ENCODE assay signal across 18 cellular contexts in the genomic region with DNA sequence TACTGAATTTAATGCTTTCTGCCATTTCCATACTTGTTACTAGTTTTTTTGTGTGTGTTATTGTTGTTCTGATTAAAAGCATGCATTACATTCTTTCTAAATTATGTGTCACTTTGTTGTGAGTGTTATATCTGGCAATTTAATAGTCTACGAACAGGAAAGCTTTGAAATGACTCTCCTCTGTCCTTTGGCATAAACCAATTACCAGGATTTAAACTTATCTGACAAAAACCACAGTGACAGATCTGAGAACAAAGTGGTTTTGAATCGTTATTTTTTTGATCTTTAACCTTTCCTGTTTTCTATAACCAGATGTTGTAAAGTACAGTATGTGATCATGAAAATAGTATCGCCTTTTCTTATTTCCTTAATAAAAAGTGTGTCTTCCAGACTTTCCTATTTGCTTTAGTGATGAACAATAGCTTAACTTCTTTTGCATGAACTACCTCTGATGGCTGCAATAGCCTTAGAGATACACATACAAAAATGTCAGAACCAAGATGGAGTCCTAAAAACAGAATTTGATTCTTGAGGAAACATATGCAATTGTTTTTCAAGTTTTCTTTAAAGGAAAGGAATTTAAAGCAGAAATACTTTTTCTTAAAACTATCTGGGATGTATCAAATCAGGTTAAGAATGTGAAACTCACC.
DNase-seq lines count a peak whose midpoint lies in the region; ATAC-seq, FAIRE-seq and TF ChIP-seq lines count a peak whose summit lies in the region.
"Had no signal": no experiment of that assay in that cellular context is flagged by ENCODE, and none has a peak within 500 bp of the region (broad histone marks: within the 10 kb centered on the region; RNA-seq: fewer than 3 reads in every experiment).

No MANE protein-coding gene starts in this region.

- H3K9me3 Mint-ChIP-seq in activated naive CD8-positive, alpha-beta T cell (ENCODE audit: low read depth), result no peaks in the 10 kb centered on the region
- peaks cover 1% of the 10 kb centered on the region for H3K9me3 Mint-ChIP-seq in activated naive CD8-positive, alpha-beta T cell treated with anti-CD3 and anti-CD28 coated beads for 36 hours
- H3K9me3 Mint-ChIP-seq in stimulated activated naive B cell treated with anti-CD40 and anti-IgM and Interleukin-4, amounts not matched to agents 10 μg/mL and 1 μg/mL and 100 μg/mL, for 72 hours, result no peaks in the 10 kb centered on the region
- H3K9me3 Mint-ChIP-seq: naive B cell had no signal

- no peaks in the 10 kb centered on the region for H3K9me3 ChIP-seq in right atrium auricular region
- H3K9me3 ChIP-seq: right lobe of liver had no signal

- no peaks in the 10 kb centered on the region for H3K36me3 ChIP-seq in right atrium auricular region
- H3K36me3 ChIP-seq: right lobe of liver had no signal

- H3K36me3 Mint-ChIP-seq in activated naive CD8-positive, alpha-beta T cell, result no peaks in the 10 kb centered on the region
- no peaks in the 10 kb centered on the region for H3K36me3 Mint-ChIP-seq in activated naive CD8-positive, alpha-beta T cell treated with anti-CD3 and anti-CD28 coated beads for 36 hours
- H3K36me3 Mint-ChIP-seq in stimulated activated naive B cell treated with anti-CD40 and anti-IgM and Interleukin-4, amounts not matched to agents 10 μg/mL and 1 μg/mL and 100 μg/mL, for 72 hours, result no peaks in the 10 kb centered on the region
- H3K36me3 Mint-ChIP-seq: naive B cell had no signal

- no peaks in the 10 kb centered on the region for H3K27me3 ChIP-seq in right atrium auricular region
- H3K27me3 ChIP-seq: right lobe of liver had no signal

- peak; percentile 50 to 61 for ATAC-seq in stimulated activated naive B cell treated with anti-CD40 and anti-IgM and Interleukin-4, amounts not matched to agents 10 μg/mL and 1 μg/mL and 100 μg/mL, for 72 hours (replicated peaks)
- ATAC-seq in HG03565 (IDR thresholded peaks at IDR 0.05; ENCODE audit: unreplicated experiment), result no peak
- ATAC-seq: right lobe of liver had no signal

- peaks cover 19% of the 10 kb centered on the region for H3K4me1 Mint-ChIP-seq in activated naive CD8-positive, alpha-beta T cell (ENCODE audit: low read depth)
- peaks cover 11% of the 10 kb centered on the region for H3K4me1 Mint-ChIP-seq in activated naive CD8-positive, alpha-beta T cell treated with anti-CD3 and anti-CD28 coated beads for 36 hours
- H3K4me1 Mint-ChIP-seq in stimulated activated naive B cell treated with anti-CD40 and anti-IgM and Interleukin-4, amounts not matched to agents 10 μg/mL and 1 μg/mL and 100 μg/mL, for 72 hours, result peaks cover 0 to 2% of the 10 kb centered on the region in 2 donors
- H3K4me1 Mint-ChIP-seq: naive B cell had no signal

- DNase-seq in activated naive CD8-positive, alpha-beta T cell treated with anti-CD3 and anti-CD28 coated beads for 36 hours, result no peak
- peak; percentile 5 for DNase-seq in SK-N-DZ (ENCODE audit: low spot score)
- no peak for DNase-seq in stimulated activated naive B cell treated with anti-CD40 and anti-IgM and Interleukin-4, amounts not matched to agents 10 μg/mL and 1 μg/mL and 100 μg/mL, for 72 hours
- no peak for DNase-seq in NOMO-1 treated with dmso at 0.1 percent for 144 hours (lab: John Stamatoyannopoulos, UW; ENCODE audit: unreplicated experiment)
- DNase-seq in right atrium auricular region (ENCODE audit: low spot score), result no peak
- DNase-seq: naive B cell; NCI-H1694; NCI-H345; NK-92 treated with Interleukin-12 subunit alpha and Interleukin-12 subunit beta, amount 100 ng/mL, for 24 hours; right lobe of liver; RPMI8226; stimulated activated CD4-positive, alpha-beta T cell treated with anti-CD3 and anti-CD28 coated beads, Interleukin-1b, Interleukin-23, amount 100 ng/mL, for 48 hours; SW 1271 had no signal

- H3K27ac ChIP-seq in right atrium auricular region, result no peak overlapping the region
- H3K27ac ChIP-seq: coronary artery, right lobe of liver had no signal

- H3K4me3 ChIP-seq in right atrium auricular region, result no peak overlapping the region
- H3K4me3 ChIP-seq: coronary artery, right lobe of liver had no signal

- peak; percentile 93 for FAIRE-seq in endometrium (lab: Jason Lieb, UNC)
- FAIRE-seq: keratinocyte had no signal

- H3K4me3 Mint-ChIP-seq in activated naive CD8-positive, alpha-beta T cell, result peak overlapping the region; percentile 21
- H3K4me3 Mint-ChIP-seq in activated naive CD8-positive, alpha-beta T cell treated with anti-CD3 and anti-CD28 coated beads for 36 hours, result no peak overlapping the region
- H3K4me3 Mint-ChIP-seq in stimulated activated naive B cell treated with anti-CD40 and anti-IgM and Interleukin-4, amounts not matched to agents 10 μg/mL and 1 μg/mL and 100 μg/mL, for 72 hours, result no peak overlapping the region
- H3K4me3 Mint-ChIP-seq: naive B cell had no signal

- no peak overlapping the region for H3K27ac Mint-ChIP-seq in activated naive CD8-positive, alpha-beta T cell
- no peak overlapping the region for H3K27ac Mint-ChIP-seq in activated naive CD8-positive, alpha-beta T cell treated with anti-CD3 and anti-CD28 coated beads for 36 hours
- H3K27ac Mint-ChIP-seq in stimulated activated naive B cell treated with anti-CD40 and anti-IgM and Interleukin-4, amounts not matched to agents 10 μg/mL and 1 μg/mL and 100 μg/mL, for 72 hours, result no peak overlapping the region
- H3K27ac Mint-ChIP-seq: naive B cell had no signal

- no peaks in the 10 kb centered on the region for H3K4me1 ChIP-seq in right atrium auricular region
- H3K4me1 ChIP-seq: right lobe of liver had no signal

- TF ChIP-seq CTCF in right atrium auricular region (IDR thresholded peaks at IDR 0.05), result no peak

- no peaks in the 10 kb centered on the region for H3K27me3 Mint-ChIP-seq in activated naive CD8-positive, alpha-beta T cell
- H3K27me3 Mint-ChIP-seq in activated naive CD8-positive, alpha-beta T cell treated with anti-CD3 and anti-CD28 coated beads for 36 hours, result no peaks in the 10 kb centered on the region
- no peaks in the 10 kb centered on the region for H3K27me3 Mint-ChIP-seq in stimulated activated naive B cell treated with anti-CD40 and anti-IgM and Interleukin-4, amounts not matched to agents 10 μg/mL and 1 μg/mL and 100 μg/mL, for 72 hours
- H3K27me3 Mint-ChIP-seq: naive B cell had no signal
